Comparison of ENCODE assay signal across 8 cellular contexts in genomic region chr17:68759343-68760140, GRCh38.
DNase-seq lines count a peak whose midpoint lies in the region; ATAC-seq and TF ChIP-seq lines count a peak whose summit lies in the region.

No MANE protein-coding gene starts in this region.

- CTCF ChIA-PET in AG04449 (lab: Yijun Ruan, JAX) = interaction anchor here (0.6 to 8.8 kb wide), 15 partner anchors 9 to 323 kb away, joined by 3 to 75 read pairs (median 3); no protein-coding TSS in a partner anchor

- ATAC-seq in GM18519 (IDR thresholded peaks at IDR 0.05; ENCODE audit: low FRiP score, unreplicated experiment) (peak; percentile 93), HG03060 (IDR thresholded peaks at IDR 0.05; ENCODE audit: low read depth, unreplicated experiment) (peak; percentile 78)

- DNase-seq in AG04449 (ENCODE audit: low read depth, low spot score) = peak; percentile 65
- DNase-seq in NCI-H2029 (lab: John Stamatoyannopoulos, UW) = peak; percentile 62
- DNase-seq in T-helper 9 cell = peak; percentile 5
- peak; percentile 89 for DNase-seq in kidney glomerular epithelial cell (lab: John Stamatoyannopoulos, UW)
- peak; percentile 18 for DNase-seq in stimulated activated CD4-positive, alpha-beta T cell treated with anti-CD3 and anti-CD28 coated beads, Interleukin-12 subunit alpha, Interleukin-12 subunit beta, amount 100 ng/mL, for 4 hours

- peak overlapping the region; percentile 39 for H3K27ac ChIP-seq in cingulate gyrus (ENCODE audit: low read depth, low read length)

- POLR2A ChIA-PET in AG04449 (lab: Yijun Ruan, JAX) = no interaction called here

- peak; percentile 91 for TF ChIP-seq CTCF in AG04449 (IDR thresholded peaks at IDR 0.05; ENCODE audit: insufficient read depth, low read length, missing control alignments)

- peak overlapping the region; percentile 43 for H3K4me3 ChIP-seq in AG04449 (ENCODE audit: low read depth, low read length)

Comparison
In these comparisons a context has a peak if more than half of its experiments do, and no peak if none do; other contexts are left out.
1. Peak in every context shown above with its lines: DNase-seq, ATAC-seq, H3K4me3 ChIP-seq and H3K27ac ChIP-seq.
2. DNase-seq: peak in every context shown above with its lines; median percentile 89 in kidney glomerular epithelial cell; 65 in AG04449; 62 in NCI-H2029; 18 in stimulated activated CD4-positive, alpha-beta T cell treated with anti-CD3 and anti-CD28 coated beads, Interleukin-12 subunit alpha, Interleukin-12 subunit beta, amount 100 ng/mL, for 4 hours; 5 in T-helper 9 cell.